In the genomic region with DNA sequence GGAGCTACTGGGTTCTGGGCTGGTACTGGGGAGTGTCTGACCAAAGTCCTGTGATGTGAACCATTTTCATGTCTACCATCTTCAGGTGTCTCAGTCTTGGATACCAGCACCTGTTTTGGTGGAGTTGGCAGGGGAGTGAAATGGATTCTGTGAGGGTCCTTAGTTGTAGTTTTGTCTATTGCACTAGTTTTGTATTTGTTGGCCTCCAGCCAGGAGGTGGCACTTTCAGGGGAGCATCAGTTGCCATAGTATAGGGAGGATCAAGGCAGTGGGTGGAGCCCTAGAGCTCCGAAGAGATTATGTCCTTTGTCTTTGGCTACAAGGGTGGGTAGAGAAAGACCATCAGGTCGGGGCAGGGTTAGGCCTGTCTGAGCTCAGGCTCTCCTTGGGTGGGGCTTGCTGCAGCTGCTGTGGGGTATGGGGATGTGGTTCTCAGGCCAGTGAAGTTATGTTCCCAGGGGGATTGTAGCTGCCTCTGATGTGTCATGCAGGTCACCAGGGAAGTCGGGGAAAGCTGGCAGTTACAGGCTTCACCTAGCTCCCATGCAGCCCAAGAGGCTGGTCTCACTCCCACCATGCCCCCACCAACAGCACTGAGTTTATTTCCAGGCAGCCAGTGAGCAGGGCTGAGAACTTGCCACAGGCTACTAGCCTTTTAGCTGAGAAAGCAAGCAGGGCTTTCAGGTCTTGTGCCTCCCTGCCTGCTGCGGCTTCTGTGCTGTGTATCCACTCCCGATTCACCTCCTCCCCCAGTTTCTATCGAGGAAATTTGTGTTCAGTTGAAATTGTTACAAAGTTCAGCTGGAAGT, we compare ENCODE assay signal across 1 cellular context.
TF ChIP-seq lines count a peak whose summit lies in the region.

No MANE protein-coding gene starts in this region.

TF ChIP-seq in GM12878, 131 proteins besides CTCF, POLR2A, EP300 and RAD21 (continued from another document and continues in another):
- TF ChIP-seq, protein P1, sequence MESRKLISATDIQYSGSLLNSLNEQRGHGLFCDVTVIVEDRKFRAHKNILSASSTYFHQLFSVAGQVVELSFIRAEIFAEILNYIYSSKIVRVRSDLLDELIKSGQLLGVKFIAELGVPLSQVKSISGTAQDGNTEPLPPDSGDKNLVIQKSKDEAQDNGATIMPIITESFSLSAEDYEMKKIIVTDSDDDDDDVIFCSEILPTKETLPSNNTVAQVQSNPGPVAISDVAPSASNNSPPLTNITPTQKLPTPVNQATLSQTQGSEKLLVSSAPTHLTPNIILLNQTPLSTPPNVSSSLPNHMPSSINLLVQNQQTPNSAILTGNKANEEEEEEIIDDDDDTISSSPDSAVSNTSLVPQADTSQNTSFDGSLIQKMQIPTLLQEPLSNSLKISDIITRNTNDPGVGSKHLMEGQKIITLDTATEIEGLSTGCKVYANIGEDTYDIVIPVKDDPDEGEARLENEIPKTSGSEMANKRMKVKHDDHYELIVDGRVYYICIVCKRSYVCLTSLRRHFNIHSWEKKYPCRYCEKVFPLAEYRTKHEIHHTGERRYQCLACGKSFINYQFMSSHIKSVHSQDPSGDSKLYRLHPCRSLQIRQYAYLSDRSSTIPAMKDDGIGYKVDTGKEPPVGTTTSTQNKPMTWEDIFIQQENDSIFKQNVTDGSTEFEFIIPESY (IDR thresholded peaks at IDR 0.05): no peak
- TF ChIP-seq NR2C1 (IDR thresholded peaks at IDR 0.05) (no peak), NFXL1 (IDR thresholded peaks at IDR 0.05; ENCODE audit: borderline replicate concordance) (no peak), YY1 (IDR thresholded peaks at IDR 0.05; ENCODE audit: low read depth, low read length) (no peak), EZH2 (IDR thresholded peaks at IDR 0.05; ENCODE audit: borderline replicate concordance, control insufficient read depth, low read depth, low read length) (no peak), RAD51 (IDR thresholded peaks at IDR 0.05) (no peak), JUND (IDR thresholded peaks at IDR 0.05; ENCODE audit: low read depth, low read length) (peak; percentile 60; the same call in 1 of the 2 replicates), ZNF622 (IDR thresholded peaks at IDR 0.05) (no peak), ZNF274 (IDR thresholded peaks at IDR 0.05; ENCODE audit: insufficient read depth, insufficient read length) (no peak), TARDBP (IDR thresholded peaks at IDR 0.05; ENCODE audit: borderline replicate concordance) (peak; percentile 48; the same call in 1 of the 2 replicates), RUNX3 (IDR thresholded peaks at IDR 0.05; ENCODE audit: low read length) (peak; percentile 65), STAT1 (conservative IDR thresholded peaks at IDR 0.05) (no peak), ZSCAN29 (IDR thresholded peaks at IDR 0.05) (no peak), SPI1 (IDR thresholded peaks at IDR 0.05; ENCODE audit: borderline replicate concordance, insufficient read depth, low read depth, low read length) (peak; percentile 15; the same call in 1 of the 2 replicates), SMAD5 (IDR thresholded peaks at IDR 0.05; ENCODE audit: low read depth) (no peak), RBBP5 (conservative IDR thresholded peaks at IDR 0.05) (no peak), FOS (IDR thresholded peaks at IDR 0.05; ENCODE audit: borderline replicate concordance, extremely low read depth, insufficient read length) (no peak), IKZF2 (IDR thresholded peaks at IDR 0.05) (peak; percentile 74 to 83; a peak in 3 of 4 replicates), PML (IDR thresholded peaks at IDR 0.05; ENCODE audit: low read length) (no peak), MTA3 (IDR thresholded peaks at IDR 0.05; ENCODE audit: borderline replicate concordance, low read length) (no peak), SMC3 (IDR thresholded peaks at IDR 0.05; ENCODE audit: borderline replicate concordance, low read length) (peak; percentile 4; the same call in 1 of the 2 replicates), TCF7 (IDR thresholded peaks at IDR 0.05; ENCODE audit: borderline replicate concordance) (no peak), CHD4 (IDR thresholded peaks at IDR 0.05) (no peak), KDM1A (IDR thresholded peaks at IDR 0.05; ENCODE audit: borderline replicate concordance) (no peak), MEF2A (IDR thresholded peaks at IDR 0.05; ENCODE audit: insufficient read depth, low read depth, low read length) (0 out of 2 replicates have a peak, but pooled peaks have one; percentile 14), IRF4 (IDR thresholded peaks at IDR 0.05; ENCODE audit: low read depth, low read length) (no peak), BACH1 (IDR thresholded peaks at IDR 0.05; ENCODE audit: borderline replicate concordance) (peak; percentile 87; the same call in 1 of the 2 replicates), TCF12 (IDR thresholded peaks at IDR 0.05; ENCODE audit: low read depth, low read length) (peak; percentile 98), FOXM1 (IDR thresholded peaks at IDR 0.05; ENCODE audit: low read depth, low read length) (no peak)
- TF ChIP-seq, protein P2, sequence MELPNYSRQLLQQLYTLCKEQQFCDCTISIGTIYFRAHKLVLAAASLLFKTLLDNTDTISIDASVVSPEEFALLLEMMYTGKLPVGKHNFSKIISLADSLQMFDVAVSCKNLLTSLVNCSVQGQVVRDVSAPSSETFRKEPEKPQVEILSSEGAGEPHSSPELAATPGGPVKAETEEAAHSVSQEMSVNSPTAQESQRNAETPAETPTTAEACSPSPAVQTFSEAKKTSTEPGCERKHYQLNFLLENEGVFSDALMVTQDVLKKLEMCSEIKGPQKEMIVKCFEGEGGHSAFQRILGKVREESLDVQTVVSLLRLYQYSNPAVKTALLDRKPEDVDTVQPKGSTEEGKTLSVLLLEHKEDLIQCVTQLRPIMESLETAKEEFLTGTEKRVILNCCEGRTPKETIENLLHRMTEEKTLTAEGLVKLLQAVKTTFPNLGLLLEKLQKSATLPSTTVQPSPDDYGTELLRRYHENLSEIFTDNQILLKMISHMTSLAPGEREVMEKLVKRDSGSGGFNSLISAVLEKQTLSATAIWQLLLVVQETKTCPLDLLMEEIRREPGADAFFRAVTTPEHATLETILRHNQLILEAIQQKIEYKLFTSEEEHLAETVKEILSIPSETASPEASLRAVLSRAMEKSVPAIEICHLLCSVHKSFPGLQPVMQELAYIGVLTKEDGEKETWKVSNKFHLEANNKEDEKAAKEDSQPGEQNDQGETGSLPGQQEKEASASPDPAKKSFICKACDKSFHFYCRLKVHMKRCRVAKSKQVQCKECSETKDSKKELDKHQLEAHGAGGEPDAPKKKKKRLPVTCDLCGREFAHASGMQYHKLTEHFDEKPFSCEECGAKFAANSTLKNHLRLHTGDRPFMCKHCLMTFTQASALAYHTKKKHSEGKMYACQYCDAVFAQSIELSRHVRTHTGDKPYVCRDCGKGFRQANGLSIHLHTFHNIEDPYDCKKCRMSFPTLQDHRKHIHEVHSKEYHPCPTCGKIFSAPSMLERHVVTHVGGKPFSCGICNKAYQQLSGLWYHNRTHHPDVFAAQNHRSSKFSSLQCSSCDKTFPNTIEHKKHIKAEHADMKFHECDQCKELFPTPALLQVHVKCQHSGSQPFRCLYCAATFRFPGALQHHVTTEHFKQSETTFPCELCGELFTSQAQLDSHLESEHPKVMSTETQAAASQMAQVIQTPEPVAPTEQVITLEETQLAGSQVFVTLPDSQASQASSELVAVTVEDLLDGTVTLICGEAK (IDR thresholded peaks at IDR 0.05; ENCODE audit: borderline replicate concordance): no peak
- TF ChIP-seq, protein P3, sequence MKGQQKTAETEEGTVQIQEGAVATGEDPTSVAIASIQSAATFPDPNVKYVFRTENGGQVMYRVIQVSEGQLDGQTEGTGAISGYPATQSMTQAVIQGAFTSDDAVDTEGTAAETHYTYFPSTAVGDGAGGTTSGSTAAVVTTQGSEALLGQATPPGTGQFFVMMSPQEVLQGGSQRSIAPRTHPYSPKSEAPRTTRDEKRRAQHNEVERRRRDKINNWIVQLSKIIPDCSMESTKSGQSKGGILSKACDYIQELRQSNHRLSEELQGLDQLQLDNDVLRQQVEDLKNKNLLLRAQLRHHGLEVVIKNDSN (IDR thresholded peaks at IDR 0.05; ENCODE audit: borderline replicate concordance, extremely low read length, insufficient read depth, low read depth, low read length): no peak
- TF ChIP-seq, protein P4, sequence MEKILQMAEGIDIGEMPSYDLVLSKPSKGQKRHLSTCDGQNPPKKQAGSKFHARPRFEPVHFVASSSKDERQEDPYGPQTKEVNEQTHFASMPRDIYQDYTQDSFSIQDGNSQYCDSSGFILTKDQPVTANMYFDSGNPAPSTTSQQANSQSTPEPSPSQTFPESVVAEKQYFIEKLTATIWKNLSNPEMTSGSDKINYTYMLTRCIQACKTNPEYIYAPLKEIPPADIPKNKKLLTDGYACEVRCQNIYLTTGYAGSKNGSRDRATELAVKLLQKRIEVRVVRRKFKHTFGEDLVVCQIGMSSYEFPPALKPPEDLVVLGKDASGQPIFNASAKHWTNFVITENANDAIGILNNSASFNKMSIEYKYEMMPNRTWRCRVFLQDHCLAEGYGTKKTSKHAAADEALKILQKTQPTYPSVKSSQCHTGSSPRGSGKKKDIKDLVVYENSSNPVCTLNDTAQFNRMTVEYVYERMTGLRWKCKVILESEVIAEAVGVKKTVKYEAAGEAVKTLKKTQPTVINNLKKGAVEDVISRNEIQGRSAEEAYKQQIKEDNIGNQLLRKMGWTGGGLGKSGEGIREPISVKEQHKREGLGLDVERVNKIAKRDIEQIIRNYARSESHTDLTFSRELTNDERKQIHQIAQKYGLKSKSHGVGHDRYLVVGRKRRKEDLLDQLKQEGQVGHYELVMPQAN (conservative IDR thresholded peaks at IDR 0.05): 0 out of 2 replicates have a peak, but pooled peaks have one; percentile 22
- TF ChIP-seq, protein P5, sequence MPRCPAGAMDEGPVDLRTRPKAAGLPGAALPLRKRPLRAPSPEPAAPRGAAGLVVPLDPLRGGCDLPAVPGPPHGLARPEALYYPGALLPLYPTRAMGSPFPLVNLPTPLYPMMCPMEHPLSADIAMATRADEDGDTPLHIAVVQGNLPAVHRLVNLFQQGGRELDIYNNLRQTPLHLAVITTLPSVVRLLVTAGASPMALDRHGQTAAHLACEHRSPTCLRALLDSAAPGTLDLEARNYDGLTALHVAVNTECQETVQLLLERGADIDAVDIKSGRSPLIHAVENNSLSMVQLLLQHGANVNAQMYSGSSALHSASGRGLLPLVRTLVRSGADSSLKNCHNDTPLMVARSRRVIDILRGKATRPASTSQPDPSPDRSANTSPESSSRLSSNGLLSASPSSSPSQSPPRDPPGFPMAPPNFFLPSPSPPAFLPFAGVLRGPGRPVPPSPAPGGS (IDR thresholded peaks at IDR 0.05; ENCODE audit: borderline replicate concordance, insufficient read depth, low read depth, low read length, poor library complexity, severe bottlenecking): peak; percentile 97
- TF ChIP-seq, protein P6, sequence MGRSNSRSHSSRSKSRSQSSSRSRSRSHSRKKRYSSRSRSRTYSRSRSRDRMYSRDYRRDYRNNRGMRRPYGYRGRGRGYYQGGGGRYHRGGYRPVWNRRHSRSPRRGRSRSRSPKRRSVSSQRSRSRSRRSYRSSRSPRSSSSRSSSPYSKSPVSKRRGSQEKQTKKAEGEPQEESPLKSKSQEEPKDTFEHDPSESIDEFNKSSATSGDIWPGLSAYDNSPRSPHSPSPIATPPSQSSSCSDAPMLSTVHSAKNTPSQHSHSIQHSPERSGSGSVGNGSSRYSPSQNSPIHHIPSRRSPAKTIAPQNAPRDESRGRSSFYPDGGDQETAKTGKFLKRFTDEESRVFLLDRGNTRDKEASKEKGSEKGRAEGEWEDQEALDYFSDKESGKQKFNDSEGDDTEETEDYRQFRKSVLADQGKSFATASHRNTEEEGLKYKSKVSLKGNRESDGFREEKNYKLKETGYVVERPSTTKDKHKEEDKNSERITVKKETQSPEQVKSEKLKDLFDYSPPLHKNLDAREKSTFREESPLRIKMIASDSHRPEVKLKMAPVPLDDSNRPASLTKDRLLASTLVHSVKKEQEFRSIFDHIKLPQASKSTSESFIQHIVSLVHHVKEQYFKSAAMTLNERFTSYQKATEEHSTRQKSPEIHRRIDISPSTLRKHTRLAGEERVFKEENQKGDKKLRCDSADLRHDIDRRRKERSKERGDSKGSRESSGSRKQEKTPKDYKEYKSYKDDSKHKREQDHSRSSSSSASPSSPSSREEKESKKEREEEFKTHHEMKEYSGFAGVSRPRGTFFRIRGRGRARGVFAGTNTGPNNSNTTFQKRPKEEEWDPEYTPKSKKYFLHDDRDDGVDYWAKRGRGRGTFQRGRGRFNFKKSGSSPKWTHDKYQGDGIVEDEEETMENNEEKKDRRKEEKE (IDR thresholded peaks at IDR 0.05): no peak
- TF ChIP-seq, protein P7, sequence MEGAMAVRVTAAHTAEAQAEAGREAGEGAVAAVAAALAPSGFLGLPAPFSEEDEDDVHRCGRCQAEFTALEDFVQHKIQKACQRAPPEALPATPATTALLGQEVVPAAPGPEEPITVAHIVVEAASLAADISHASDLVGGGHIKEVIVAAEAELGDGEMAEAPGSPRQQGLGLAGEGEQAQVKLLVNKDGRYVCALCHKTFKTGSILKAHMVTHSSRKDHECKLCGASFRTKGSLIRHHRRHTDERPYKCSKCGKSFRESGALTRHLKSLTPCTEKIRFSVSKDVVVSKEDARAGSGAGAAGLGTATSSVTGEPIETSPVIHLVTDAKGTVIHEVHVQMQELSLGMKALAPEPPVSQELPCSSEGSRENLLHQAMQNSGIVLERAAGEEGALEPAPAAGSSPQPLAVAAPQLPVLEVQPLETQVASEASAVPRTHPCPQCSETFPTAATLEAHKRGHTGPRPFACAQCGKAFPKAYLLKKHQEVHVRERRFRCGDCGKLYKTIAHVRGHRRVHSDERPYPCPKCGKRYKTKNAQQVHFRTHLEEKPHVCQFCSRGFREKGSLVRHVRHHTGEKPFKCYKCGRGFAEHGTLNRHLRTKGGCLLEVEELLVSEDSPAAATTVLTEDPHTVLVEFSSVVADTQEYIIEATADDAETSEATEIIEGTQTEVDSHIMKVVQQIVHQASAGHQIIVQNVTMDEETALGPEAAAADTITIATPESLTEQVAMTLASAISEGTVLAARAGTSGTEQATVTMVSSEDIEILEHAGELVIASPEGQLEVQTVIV (IDR thresholded peaks at IDR 0.05; ENCODE audit: borderline replicate concordance, partially characterized antibody): no peak
- TF ChIP-seq, protein P8, sequence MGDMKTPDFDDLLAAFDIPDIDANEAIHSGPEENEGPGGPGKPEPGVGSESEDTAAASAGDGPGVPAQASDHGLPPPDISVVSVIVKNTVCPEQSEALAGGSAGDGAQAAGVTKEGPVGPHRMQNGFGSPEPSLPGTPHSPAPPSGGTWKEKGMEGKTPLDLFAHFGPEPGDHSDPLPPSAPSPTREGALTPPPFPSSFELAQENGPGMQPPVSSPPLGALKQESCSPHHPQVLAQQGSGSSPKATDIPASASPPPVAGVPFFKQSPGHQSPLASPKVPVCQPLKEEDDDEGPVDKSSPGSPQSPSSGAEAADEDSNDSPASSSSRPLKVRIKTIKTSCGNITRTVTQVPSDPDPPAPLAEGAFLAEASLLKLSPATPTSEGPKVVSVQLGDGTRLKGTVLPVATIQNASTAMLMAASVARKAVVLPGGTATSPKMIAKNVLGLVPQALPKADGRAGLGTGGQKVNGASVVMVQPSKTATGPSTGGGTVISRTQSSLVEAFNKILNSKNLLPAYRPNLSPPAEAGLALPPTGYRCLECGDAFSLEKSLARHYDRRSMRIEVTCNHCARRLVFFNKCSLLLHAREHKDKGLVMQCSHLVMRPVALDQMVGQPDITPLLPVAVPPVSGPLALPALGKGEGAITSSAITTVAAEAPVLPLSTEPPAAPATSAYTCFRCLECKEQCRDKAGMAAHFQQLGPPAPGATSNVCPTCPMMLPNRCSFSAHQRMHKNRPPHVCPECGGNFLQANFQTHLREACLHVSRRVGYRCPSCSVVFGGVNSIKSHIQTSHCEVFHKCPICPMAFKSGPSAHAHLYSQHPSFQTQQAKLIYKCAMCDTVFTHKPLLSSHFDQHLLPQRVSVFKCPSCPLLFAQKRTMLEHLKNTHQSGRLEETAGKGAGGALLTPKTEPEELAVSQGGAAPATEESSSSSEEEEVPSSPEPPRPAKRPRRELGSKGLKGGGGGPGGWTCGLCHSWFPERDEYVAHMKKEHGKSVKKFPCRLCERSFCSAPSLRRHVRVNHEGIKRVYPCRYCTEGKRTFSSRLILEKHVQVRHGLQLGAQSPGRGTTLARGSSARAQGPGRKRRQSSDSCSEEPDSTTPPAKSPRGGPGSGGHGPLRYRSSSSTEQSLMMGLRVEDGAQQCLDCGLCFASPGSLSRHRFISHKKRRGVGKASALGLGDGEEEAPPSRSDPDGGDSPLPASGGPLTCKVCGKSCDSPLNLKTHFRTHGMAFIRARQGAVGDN (IDR thresholded peaks at IDR 0.05): peak; percentile 78
